In genomic region chr3:10983219-10983916, GRCh38 we compare ENCODE assay signal across 8 cellular contexts. TPM values are rescaled to one million over a fixed set of nuclear protein-coding genes. Genes with fewer than 3 reads are reported as not detected.
DNase-seq lines count a peak whose midpoint lies in the region; ATAC-seq and TF ChIP-seq lines count a peak whose summit lies in the region.

No MANE protein-coding gene starts in this region.

- intact Hi-C loops in left cardiac atrium (cut with DNase I) = loop anchor here in 1 of 2 donors (5.0 kb wide), 1 partner anchor 36 kb away; no protein-coding TSS in a partner anchor

- peaks cover 4% of the 10 kb centered on the region for H3K27me3 Mint-ChIP-seq in activated CD4-positive, alpha-beta T cell treated with anti-CD3 and anti-CD28 coated beads, Interleukin-2, amount 10 ng/mL, durations not matched to agents 7 days and 5 days
- H3K27me3 Mint-ChIP-seq in CD8-positive, alpha-beta memory T cell = peaks cover 12 to 19% of the 10 kb centered on the region in 2 donors

- H2AFZ ChIP-seq in smooth muscle cell (ENCODE audit: low read depth) = no peak overlapping the region

- DNase-seq in activated CD8-positive, alpha-beta memory T cell treated with anti-CD3 and anti-CD28 coated beads, Interleukin-2, amount 50 U/mL, for 48 hours = peak; percentile 56
- no peak for DNase-seq in activated CD8-positive, alpha-beta memory T cell treated with anti-CD3 and anti-CD28 coated beads, Interleukin-2, amount 50 U/mL, for 4 hours
- DNase-seq in HuH-7 (ENCODE audit: low spot score) = peak; percentile 96
- DNase-seq in activated CD4-positive, alpha-beta T cell treated with anti-CD3 and anti-CD28 coated beads, Interleukin-2, amount 10 ng/mL, durations not matched to agents 7 days and 5 days = peak; percentile 33
- no peak for DNase-seq in left cardiac atrium
- DNase-seq in smooth muscle cell (lab: John Stamatoyannopoulos, UW; ENCODE audit: unreplicated experiment) = no peak
- no peak for DNase-seq in effector memory CD4-positive, alpha-beta T cell
- DNase-seq in CD8-positive, alpha-beta memory T cell = no peak

- no peaks in the 10 kb centered on the region for H3K9me3 Mint-ChIP-seq in activated CD4-positive, alpha-beta T cell treated with anti-CD3 and anti-CD28 coated beads, Interleukin-2, amount 10 ng/mL, durations not matched to agents 7 days and 5 days
- peaks cover 0 to 2% (median 0%) of the 10 kb centered on the region in 5 donors for H3K9me3 Mint-ChIP-seq in CD8-positive, alpha-beta memory T cell

- peak overlapping the region; percentile 31 for H3K27ac ChIP-seq in smooth muscle cell (ENCODE audit: low read depth)
- no peak overlapping the region for H3K27ac ChIP-seq in effector memory CD4-positive, alpha-beta T cell (ENCODE audit: insufficient read depth, low read length, poor library complexity, severe bottlenecking)
- H3K27ac ChIP-seq in CD8-positive, alpha-beta memory T cell (ENCODE audit: low read depth, low read length) = no peak overlapping the region

- H3K36me3 Mint-ChIP-seq in activated CD4-positive, alpha-beta T cell treated with anti-CD3 and anti-CD28 coated beads, Interleukin-2, amount 10 ng/mL, durations not matched to agents 7 days and 5 days (ENCODE audit: low read depth) = no peaks in the 10 kb centered on the region
- H3K36me3 Mint-ChIP-seq in CD8-positive, alpha-beta memory T cell = no peaks in the 10 kb centered on the region

- H3K9me3 ChIP-seq in smooth muscle cell (replicated peaks; ENCODE audit: low read depth) = no peaks in the 10 kb centered on the region
- H3K9me3 ChIP-seq in effector memory CD4-positive, alpha-beta T cell (ENCODE audit: control insufficient read depth, low read length) = no peaks in the 10 kb centered on the region
- H3K9me3 ChIP-seq in CD8-positive, alpha-beta memory T cell (ENCODE audit: low read length) = no peaks in the 10 kb centered on the region

- no peak overlapping the region for H3K4me3 Mint-ChIP-seq in activated CD4-positive, alpha-beta T cell treated with anti-CD3 and anti-CD28 coated beads, Interleukin-2, amount 10 ng/mL, durations not matched to agents 7 days and 5 days
- no peak overlapping the region for H3K4me3 Mint-ChIP-seq in CD8-positive, alpha-beta memory T cell

- no peaks in the 10 kb centered on the region for H3F3A ChIP-seq in smooth muscle cell (ENCODE audit: low read depth)

- no peak overlapping the region for H3K9ac ChIP-seq in smooth muscle cell (ENCODE audit: low read depth)

- no peaks in the 10 kb centered on the region for H3K4me1 Mint-ChIP-seq in activated CD4-positive, alpha-beta T cell treated with anti-CD3 and anti-CD28 coated beads, Interleukin-2, amount 10 ng/mL, durations not matched to agents 7 days and 5 days
- H3K4me1 Mint-ChIP-seq in CD8-positive, alpha-beta memory T cell = peaks cover 0 to 8% (median 4%) of the 10 kb centered on the region in 3 donors

- no peak overlapping the region for H3K27ac Mint-ChIP-seq in activated CD4-positive, alpha-beta T cell treated with anti-CD3 and anti-CD28 coated beads, Interleukin-2, amount 10 ng/mL, durations not matched to agents 7 days and 5 days
- H3K27ac Mint-ChIP-seq in CD8-positive, alpha-beta memory T cell = no peak overlapping the region

- peak overlapping the region; percentile 12 for H3K4me3 ChIP-seq in smooth muscle cell
- no peak overlapping the region for H3K4me3 ChIP-seq in effector memory CD4-positive, alpha-beta T cell (ENCODE audit: insufficient read depth, low read depth, low read length, poor library complexity, severe bottlenecking)
- no peak overlapping the region for H3K4me3 ChIP-seq in CD8-positive, alpha-beta memory T cell (ENCODE audit: low read length)

- peaks cover 15% of the 10 kb centered on the region for H3K27me3 ChIP-seq in smooth muscle cell (ENCODE audit: low read depth)
- no peaks in the 10 kb centered on the region for H3K27me3 ChIP-seq in effector memory CD4-positive, alpha-beta T cell (replicated peaks; ENCODE audit: control insufficient read depth, insufficient read depth, low read length, poor library complexity, severe bottlenecking)
- no peaks in the 10 kb centered on the region for H3K27me3 ChIP-seq in CD8-positive, alpha-beta memory T cell (ENCODE audit: insufficient read depth, low read length, poor library complexity, severe bottlenecking)

- CTCF ChIA-PET in activated CD4-positive, alpha-beta T cell treated with anti-CD3 and anti-CD28 coated beads, Interleukin-2, amount 10 ng/mL, durations not matched to agents 7 days and 5 days (lab: Charles Lee) = interaction anchor here (0.5 kb wide), 1 partner anchor 1073 kb away, joined by 3 read pairs; no protein-coding TSS in a partner anchor
- CTCF ChIA-PET in CD8-positive, alpha-beta memory T cell (lab: Charles Lee) = interaction anchor here (0.7 kb wide), 1 partner anchor 19 kb away, joined by 3 read pairs; no protein-coding TSS in a partner anchor

- TF ChIP-seq CTCF in smooth muscle cell (IDR thresholded peaks at IDR 0.05; ENCODE audit: borderline replicate concordance, insufficient read depth, poor library complexity, severe bottlenecking) = peak; percentile 73

- WGBS in smooth muscle cell (ENCODE audit: low lambda C conversion rate) = 24% methylated on average over 7 of the region's 7 CpGs

- H3K4me1 ChIP-seq in smooth muscle cell (ENCODE audit: low read depth) = peaks cover 4% of the 10 kb centered on the region
- no peaks in the 10 kb centered on the region for H3K4me1 ChIP-seq in effector memory CD4-positive, alpha-beta T cell (ENCODE audit: control insufficient read depth, insufficient read depth, low read length, poor library complexity, severe bottlenecking)
- H3K4me1 ChIP-seq in CD8-positive, alpha-beta memory T cell (ENCODE audit: insufficient read depth, low read length) = no peaks in the 10 kb centered on the region

- no peaks in the 10 kb centered on the region for H3K79me2 ChIP-seq in smooth muscle cell (ENCODE audit: low read depth)

- H4K20me1 ChIP-seq in smooth muscle cell (ENCODE audit: low read depth) = no peaks in the 10 kb centered on the region

- ATAC-seq in left cardiac atrium = peak; percentile 41 to 63

- no peaks in the 10 kb centered on the region for H3K36me3 ChIP-seq in smooth muscle cell (ENCODE audit: low read depth)
- no peaks in the 10 kb centered on the region for H3K36me3 ChIP-seq in effector memory CD4-positive, alpha-beta T cell (ENCODE audit: control insufficient read depth, insufficient read depth, low read length)
- no peaks in the 10 kb centered on the region for H3K36me3 ChIP-seq in CD8-positive, alpha-beta memory T cell (ENCODE audit: insufficient read depth, low read length)

- H3K4me2 ChIP-seq in smooth muscle cell = peak overlapping the region; percentile 68

- POLR2A ChIA-PET in activated CD4-positive, alpha-beta T cell treated with anti-CD3 and anti-CD28 coated beads, Interleukin-2, amount 10 ng/mL, durations not matched to agents 7 days and 5 days (lab: Charles Lee) = no interaction called here
- POLR2A ChIA-PET in CD8-positive, alpha-beta memory T cell (lab: Charles Lee) = no interaction called here

RNA-seq across cellular contexts. Expression of gene SLC6A1, which starts 9.2 kb away (rescaled TPM):
- not detected for total RNA-seq in activated CD4-positive, alpha-beta T cell treated with anti-CD3 and anti-CD28 coated beads, Interleukin-2, amount 10 ng/mL, durations not matched to agents 7 days and 5 days
- total RNA-seq in left cardiac atrium = 1 to 10 TPM; 1.1 to 1.2 TPM
- total RNA-seq in smooth muscle cell = 0.40 TPM in 2 replicates
- 0.26 TPM in 1 of 2 replicates, not detected in the other for polyA plus RNA-seq in smooth muscle cell
- total RNA-seq in CD8-positive, alpha-beta memory T cell = not detected
- polyA plus RNA-seq in CD8-positive, alpha-beta memory T cell = not detected

Comparison
In these comparisons a context has a peak if more than half of its experiments do, and no peak if none do; other contexts are left out.
1. DNase-seq: peak in activated CD8-positive, alpha-beta memory T cell treated with anti-CD3 and anti-CD28 coated beads, Interleukin-2, amount 50 U/mL, for 48 hours (single experiment), HuH-7 (single experiment) and activated CD4-positive, alpha-beta T cell treated with anti-CD3 and anti-CD28 coated beads, Interleukin-2, amount 10 ng/mL, durations not matched to agents 7 days and 5 days (single experiment); none in activated CD8-positive, alpha-beta memory T cell treated with anti-CD3 and anti-CD28 coated beads, Interleukin-2, amount 50 U/mL, for 4 hours (single experiment), left cardiac atrium (single experiment), smooth muscle cell (single experiment), effector memory CD4-positive, alpha-beta T cell (0 of 3) and CD8-positive, alpha-beta memory T cell (0 of 5).